Comparison of ENCODE assay signal across 1 cellular context in genomic region chr5:124908603-124909451, GRCh38.
TF ChIP-seq lines count a peak whose summit lies in the region.

No MANE protein-coding gene starts in this region.

TF ChIP-seq in HEK293, 187 proteins besides CTCF, POLR2A, EP300 and RAD21 (continued from another document):
- TF ChIP-seq, protein P1, sequence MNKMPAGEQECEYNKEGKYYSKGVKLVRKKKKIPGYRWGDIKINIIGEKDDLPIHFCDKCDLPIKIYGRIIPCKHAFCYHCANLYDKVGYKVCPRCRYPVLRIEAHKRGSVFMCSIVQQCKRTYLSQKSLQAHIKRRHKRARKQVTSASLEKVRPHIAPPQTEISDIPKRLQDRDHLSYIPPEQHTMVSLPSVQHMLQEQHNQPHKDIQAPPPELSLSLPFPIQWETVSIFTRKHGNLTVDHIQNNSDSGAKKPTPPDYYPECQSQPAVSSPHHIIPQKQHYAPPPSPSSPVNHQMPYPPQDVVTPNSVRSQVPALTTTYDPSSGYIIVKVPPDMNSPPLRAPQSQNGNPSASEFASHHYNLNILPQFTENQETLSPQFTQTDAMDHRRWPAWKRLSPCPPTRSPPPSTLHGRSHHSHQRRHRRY (tag by site-specific recombination; IDR thresholded peaks at IDR 0.05) = no peak
- TF ChIP-seq REPIN1 (tag by site-specific recombination; IDR thresholded peaks at IDR 0.05; ENCODE audit: low read depth) (no peak), ZBTB17 (tag by site-specific recombination; IDR thresholded peaks at IDR 0.05) (peak; percentile 88), BCL11B (tag by site-specific recombination; IDR thresholded peaks at IDR 0.05; ENCODE audit: low read depth) (peak; percentile 64; the same call in 1 of the 2 replicates), ZNF423 (tag by site-specific recombination; IDR thresholded peaks at IDR 0.05) (no peak), ZNF776 (tag by site-specific recombination; IDR thresholded peaks at IDR 0.05; ENCODE audit: borderline replicate concordance) (no peak), ZBTB20 (tag by site-specific recombination; IDR thresholded peaks at IDR 0.05) (0 out of 2 replicates have a peak, but pooled peaks have one; percentile 11), ZBTB7A (tag by site-specific recombination; IDR thresholded peaks at IDR 0.05; ENCODE audit: low read depth) (no peak; the same call in 1 of the 2 replicates), ZNF621 (tag by site-specific recombination; IDR thresholded peaks at IDR 0.05) (no peak), ZNF37A (tag by site-specific recombination; IDR thresholded peaks at IDR 0.05) (no peak), ZSCAN23 (tag by site-specific recombination; IDR thresholded peaks at IDR 0.05) (peak; percentile 83), ZFP69B (tag by site-specific recombination; IDR thresholded peaks at IDR 0.05) (no peak; the same call in 1 of the 2 replicates), ZBTB11 (tag by site-specific recombination; conservative IDR thresholded peaks at IDR 0.05; ENCODE audit: low read depth) (no peak), ZNF404 (tag by site-specific recombination; IDR thresholded peaks at IDR 0.05) (no peak), ZNF548 (tag by site-specific recombination; IDR thresholded peaks at IDR 0.05) (no peak), ZNF768 (tag by site-specific recombination; IDR thresholded peaks at IDR 0.05) (no peak), ZNF560 (tag by site-specific recombination; IDR thresholded peaks at IDR 0.05; ENCODE audit: borderline replicate concordance) (no peak), ZNF830 (tag by site-specific recombination; IDR thresholded peaks at IDR 0.05; ENCODE audit: low read depth) (no peak), ELK4 (IDR thresholded peaks at IDR 0.05; ENCODE audit: borderline replicate concordance, low read depth, low read length) (no peak), ZNF394 (tag by site-specific recombination; IDR thresholded peaks at IDR 0.05; ENCODE audit: borderline replicate concordance) (peak; percentile 82), KLF17 (tag by site-specific recombination; IDR thresholded peaks at IDR 0.05) (peak; percentile 84), ZNF362 (tag by site-specific recombination; IDR thresholded peaks at IDR 0.05) (peak; percentile 90), BCL11A (tag by site-specific recombination; IDR thresholded peaks at IDR 0.05; ENCODE audit: low read depth) (peak; percentile 70), ZNF48 (tag by site-specific recombination; IDR thresholded peaks at IDR 0.05) (no peak), ZNF138 (tag by site-specific recombination; IDR thresholded peaks at IDR 0.05; ENCODE audit: borderline replicate concordance) (no peak), ZNF239 (tag by site-specific recombination; IDR thresholded peaks at IDR 0.05) (no peak), ZNF354C (tag by site-specific recombination; IDR thresholded peaks at IDR 0.05; ENCODE audit: borderline replicate concordance, low read depth) (no peak), ZNF416 (tag by site-specific recombination; IDR thresholded peaks at IDR 0.05) (no peak)
- TF ChIP-seq, protein P2, sequence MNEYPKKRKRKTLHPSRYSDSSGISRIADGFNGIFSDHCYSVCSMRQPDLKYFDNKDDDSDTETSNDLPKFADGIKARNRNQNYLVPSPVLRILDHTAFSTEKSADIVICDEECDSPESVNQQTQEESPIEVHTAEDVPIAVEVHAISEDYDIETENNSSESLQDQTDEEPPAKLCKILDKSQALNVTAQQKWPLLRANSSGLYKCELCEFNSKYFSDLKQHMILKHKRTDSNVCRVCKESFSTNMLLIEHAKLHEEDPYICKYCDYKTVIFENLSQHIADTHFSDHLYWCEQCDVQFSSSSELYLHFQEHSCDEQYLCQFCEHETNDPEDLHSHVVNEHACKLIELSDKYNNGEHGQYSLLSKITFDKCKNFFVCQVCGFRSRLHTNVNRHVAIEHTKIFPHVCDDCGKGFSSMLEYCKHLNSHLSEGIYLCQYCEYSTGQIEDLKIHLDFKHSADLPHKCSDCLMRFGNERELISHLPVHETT (tag by site-specific recombination; IDR thresholded peaks at IDR 0.05) = peak; percentile 97
- TF ChIP-seq, protein P3, sequence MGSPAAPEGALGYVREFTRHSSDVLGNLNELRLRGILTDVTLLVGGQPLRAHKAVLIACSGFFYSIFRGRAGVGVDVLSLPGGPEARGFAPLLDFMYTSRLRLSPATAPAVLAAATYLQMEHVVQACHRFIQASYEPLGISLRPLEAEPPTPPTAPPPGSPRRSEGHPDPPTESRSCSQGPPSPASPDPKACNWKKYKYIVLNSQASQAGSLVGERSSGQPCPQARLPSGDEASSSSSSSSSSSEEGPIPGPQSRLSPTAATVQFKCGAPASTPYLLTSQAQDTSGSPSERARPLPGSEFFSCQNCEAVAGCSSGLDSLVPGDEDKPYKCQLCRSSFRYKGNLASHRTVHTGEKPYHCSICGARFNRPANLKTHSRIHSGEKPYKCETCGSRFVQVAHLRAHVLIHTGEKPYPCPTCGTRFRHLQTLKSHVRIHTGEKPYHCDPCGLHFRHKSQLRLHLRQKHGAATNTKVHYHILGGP (tag by site-specific recombination; IDR thresholded peaks at IDR 0.05) = no peak; the same call in none of the 2 replicates
- TF ChIP-seq, protein P4, sequence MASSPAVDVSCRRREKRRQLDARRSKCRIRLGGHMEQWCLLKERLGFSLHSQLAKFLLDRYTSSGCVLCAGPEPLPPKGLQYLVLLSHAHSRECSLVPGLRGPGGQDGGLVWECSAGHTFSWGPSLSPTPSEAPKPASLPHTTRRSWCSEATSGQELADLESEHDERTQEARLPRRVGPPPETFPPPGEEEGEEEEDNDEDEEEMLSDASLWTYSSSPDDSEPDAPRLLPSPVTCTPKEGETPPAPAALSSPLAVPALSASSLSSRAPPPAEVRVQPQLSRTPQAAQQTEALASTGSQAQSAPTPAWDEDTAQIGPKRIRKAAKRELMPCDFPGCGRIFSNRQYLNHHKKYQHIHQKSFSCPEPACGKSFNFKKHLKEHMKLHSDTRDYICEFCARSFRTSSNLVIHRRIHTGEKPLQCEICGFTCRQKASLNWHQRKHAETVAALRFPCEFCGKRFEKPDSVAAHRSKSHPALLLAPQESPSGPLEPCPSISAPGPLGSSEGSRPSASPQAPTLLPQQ (tag by site-specific recombination; IDR thresholded peaks at IDR 0.05) = peak; percentile 82
- TF ChIP-seq, protein P5, sequence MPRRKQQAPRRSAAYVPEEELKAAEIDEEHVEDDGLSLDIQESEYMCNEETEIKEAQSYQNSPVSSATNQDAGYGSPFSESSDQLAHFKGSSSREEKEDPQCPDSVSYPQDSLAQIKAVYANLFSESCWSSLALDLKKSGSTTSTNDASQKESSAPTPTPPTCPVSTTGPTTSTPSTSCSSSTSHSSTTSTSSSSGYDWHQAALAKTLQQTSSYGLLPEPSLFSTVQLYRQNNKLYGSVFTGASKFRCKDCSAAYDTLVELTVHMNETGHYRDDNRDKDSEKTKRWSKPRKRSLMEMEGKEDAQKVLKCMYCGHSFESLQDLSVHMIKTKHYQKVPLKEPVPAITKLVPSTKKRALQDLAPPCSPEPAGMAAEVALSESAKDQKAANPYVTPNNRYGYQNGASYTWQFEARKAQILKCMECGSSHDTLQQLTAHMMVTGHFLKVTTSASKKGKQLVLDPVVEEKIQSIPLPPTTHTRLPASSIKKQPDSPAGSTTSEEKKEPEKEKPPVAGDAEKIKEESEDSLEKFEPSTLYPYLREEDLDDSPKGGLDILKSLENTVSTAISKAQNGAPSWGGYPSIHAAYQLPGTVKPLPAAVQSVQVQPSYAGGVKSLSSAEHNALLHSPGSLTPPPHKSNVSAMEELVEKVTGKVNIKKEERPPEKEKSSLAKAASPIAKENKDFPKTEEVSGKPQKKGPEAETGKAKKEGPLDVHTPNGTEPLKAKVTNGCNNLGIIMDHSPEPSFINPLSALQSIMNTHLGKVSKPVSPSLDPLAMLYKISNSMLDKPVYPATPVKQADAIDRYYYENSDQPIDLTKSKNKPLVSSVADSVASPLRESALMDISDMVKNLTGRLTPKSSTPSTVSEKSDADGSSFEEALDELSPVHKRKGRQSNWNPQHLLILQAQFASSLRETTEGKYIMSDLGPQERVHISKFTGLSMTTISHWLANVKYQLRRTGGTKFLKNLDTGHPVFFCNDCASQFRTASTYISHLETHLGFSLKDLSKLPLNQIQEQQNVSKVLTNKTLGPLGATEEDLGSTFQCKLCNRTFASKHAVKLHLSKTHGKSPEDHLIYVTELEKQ (tag by site-specific recombination; IDR thresholded peaks at IDR 0.05; ENCODE audit: borderline replicate concordance) = peak; percentile 96; the same call in 1 of the 2 replicates
- TF ChIP-seq, protein P6, sequence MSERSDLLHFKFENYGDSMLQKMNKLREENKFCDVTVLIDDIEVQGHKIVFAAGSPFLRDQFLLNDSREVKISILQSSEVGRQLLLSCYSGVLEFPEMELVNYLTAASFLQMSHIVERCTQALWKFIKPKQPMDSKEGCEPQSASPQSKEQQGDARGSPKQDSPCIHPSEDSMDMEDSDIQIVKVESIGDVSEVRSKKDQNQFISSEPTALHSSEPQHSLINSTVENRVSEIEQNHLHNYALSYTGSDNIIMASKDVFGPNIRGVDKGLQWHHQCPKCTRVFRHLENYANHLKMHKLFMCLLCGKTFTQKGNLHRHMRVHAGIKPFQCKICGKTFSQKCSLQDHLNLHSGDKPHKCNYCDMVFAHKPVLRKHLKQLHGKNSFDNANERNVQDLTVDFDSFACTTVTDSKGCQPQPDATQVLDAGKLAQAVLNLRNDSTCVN (tag by site-specific recombination; optimal IDR thresholded peaks at IDR 0.05) = no peak
